Comparison of ENCODE assay signal across 1 cellular context in genomic region chr5:42872865-42873264, GRCh38.
TF ChIP-seq lines count a peak whose summit lies in the region.

No MANE protein-coding gene starts in this region.

TF ChIP-seq in K562, 482 proteins besides CTCF, POLR2A, EP300 and RAD21 (continued from another document and continues in another):
- no peak for TF ChIP-seq RNF219 (CRISPR knock-in tag; IDR thresholded peaks at IDR 0.05)
- TF ChIP-seq ZBTB49 (CRISPR knock-in tag; IDR thresholded peaks at IDR 0.05; ENCODE audit: borderline replicate concordance) = no peak
- no peak for TF ChIP-seq E2F1 (CRISPR knock-in tag; IDR thresholded peaks at IDR 0.05)
- TF ChIP-seq NUFIP1 (IDR thresholded peaks at IDR 0.05; ENCODE audit: partially characterized antibody) = no peak
- TF ChIP-seq HDGF (IDR thresholded peaks at IDR 0.05) = no peak
- TF ChIP-seq STAT5B (CRISPR knock-in tag; IDR thresholded peaks at IDR 0.05) = no peak
- TF ChIP-seq THAP7 (CRISPR knock-in tag; IDR thresholded peaks at IDR 0.05) = no peak
- no peak for TF ChIP-seq SPI1 (IDR thresholded peaks at IDR 0.05; ENCODE audit: borderline replicate concordance, low read depth, low read length)
- no peak for TF ChIP-seq SRSF3 (IDR thresholded peaks at IDR 0.05; ENCODE audit: insufficient read depth, low read length)
- TF ChIP-seq U2AF2 (optimal IDR thresholded peaks at IDR 0.05; ENCODE audit: low read depth, low read length) = no peak
- no peak for TF ChIP-seq MEF2D (tag; conservative IDR thresholded peaks at IDR 0.05; ENCODE audit: low read depth)
- no peak for TF ChIP-seq MTF1 (CRISPR knock-in tag; IDR thresholded peaks at IDR 0.05; ENCODE audit: borderline replicate concordance)
- TF ChIP-seq HMBOX1 (IDR thresholded peaks at IDR 0.05) = peak; percentile 86
- TF ChIP-seq CBX1 (IDR thresholded peaks at IDR 0.05; ENCODE audit: low read depth) = no peak
- TF ChIP-seq ZBED1 (IDR thresholded peaks at IDR 0.05) = 0 out of 2 replicates have a peak, but pooled peaks have one; percentile 59
- TF ChIP-seq PHF8 (IDR thresholded peaks at IDR 0.05; ENCODE audit: borderline replicate concordance, low read length) = no peak
- peak; percentile 10 to 81; a peak in 2 of 4 replicates for TF ChIP-seq HDAC1 (IDR thresholded peaks at IDR 0.05)
- peak; percentile 92 for TF ChIP-seq PML (IDR thresholded peaks at IDR 0.05; ENCODE audit: low read length)
- 0 out of 2 replicates have a peak, but pooled peaks have one; percentile 28 for TF ChIP-seq JUN (IDR thresholded peaks at IDR 0.05; ENCODE audit: borderline replicate concordance, low read depth, low read length)
- TF ChIP-seq JUN (CRISPR knock-in tag; IDR thresholded peaks at IDR 0.05; ENCODE audit: borderline replicate concordance) = no peak
- TF ChIP-seq HINFP (tag; conservative IDR thresholded peaks at IDR 0.05; ENCODE audit: low read depth) = no peak
- TF ChIP-seq TEAD1 (CRISPR knock-in tag; IDR thresholded peaks at IDR 0.05) = no peak
- peak; percentile 64 for TF ChIP-seq ESRRA (IDR thresholded peaks at IDR 0.05; ENCODE audit: borderline replicate concordance, low read depth)
- no peak for TF ChIP-seq ZSCAN29 (IDR thresholded peaks at IDR 0.05)
- TF ChIP-seq PHF20 (IDR thresholded peaks at IDR 0.05; ENCODE audit: partially characterized antibody) = no peak
- peak; percentile 48; the same call in 1 of the 2 replicates for TF ChIP-seq CXXC5 (CRISPR knock-in tag; IDR thresholded peaks at IDR 0.05)
- peak in 1 of 2 experiments; percentile 61; a peak in 2 of 4 replicates for TF ChIP-seq FOXA3 (CRISPR knock-in tag; conservative IDR thresholded peaks at IDR 0.05 in 1 of 2, IDR thresholded peaks at IDR 0.05 in 1 of 2)
- TF ChIP-seq ZNF655 (CRISPR knock-in tag; IDR thresholded peaks at IDR 0.05) = no peak
- no peak for TF ChIP-seq ZNF584 (CRISPR knock-in tag; IDR thresholded peaks at IDR 0.05; ENCODE audit: low read depth)
- peak in 1 of 2 experiments; percentile 34; a peak in 1 of 3 replicates for TF ChIP-seq CBX3 (IDR thresholded peaks at IDR 0.05; ENCODE audit: borderline replicate concordance in 1 of 2, low read length in 2 of 2)
- peak; percentile 58; the same call in 1 of the 2 replicates for TF ChIP-seq ZNF449 (CRISPR knock-in tag; IDR thresholded peaks at IDR 0.05)
- no peak for TF ChIP-seq FOXK1 (CRISPR knock-in tag; IDR thresholded peaks at IDR 0.05; ENCODE audit: borderline replicate concordance)
- TF ChIP-seq TGIF2 (CRISPR knock-in tag; IDR thresholded peaks at IDR 0.05) = no peak
- TF ChIP-seq CGGBP1 (CRISPR knock-in tag; IDR thresholded peaks at IDR 0.05) = no peak
- peak; percentile 76 for TF ChIP-seq LEF1 (IDR thresholded peaks at IDR 0.05)
- TF ChIP-seq AFF1 (IDR thresholded peaks at IDR 0.05; ENCODE audit: low read depth in 1 of 2, partially characterized antibody in 2 of 2) = no peak
- no peak for TF ChIP-seq ZNF511 (CRISPR knock-in tag; IDR thresholded peaks at IDR 0.05)
- peak; percentile 63; the same call in 1 of the 2 replicates for TF ChIP-seq ZNF175 (CRISPR knock-in tag; IDR thresholded peaks at IDR 0.05; ENCODE audit: low read depth)
- no peak for TF ChIP-seq TCF7 (IDR thresholded peaks at IDR 0.05; ENCODE audit: borderline replicate concordance)
- no peak for TF ChIP-seq SAFB (IDR thresholded peaks at IDR 0.05; ENCODE audit: borderline replicate concordance, low read depth, low read length)
- no peak for TF ChIP-seq ARHGAP35 (IDR thresholded peaks at IDR 0.05; ENCODE audit: partially characterized antibody)
- TF ChIP-seq NR1H2 (CRISPR knock-in tag; IDR thresholded peaks at IDR 0.05) = no peak
- TF ChIP-seq MBD2 (IDR thresholded peaks at IDR 0.05; ENCODE audit: borderline replicate concordance, low read depth) = 0 out of 2 replicates have a peak, but pooled peaks have one; percentile 35
- no peak for TF ChIP-seq DACH1 (IDR thresholded peaks at IDR 0.05; ENCODE audit: partially characterized antibody)
- TF ChIP-seq ZNF143 (CRISPR knock-in tag; IDR thresholded peaks at IDR 0.05) = no peak
- no peak for TF ChIP-seq IRF2 (CRISPR knock-in tag; IDR thresholded peaks at IDR 0.05)
- peak; percentile 97 for TF ChIP-seq CBFA2T2 (conservative IDR thresholded peaks at IDR 0.05)
